Comparison of ENCODE assay signal across 18 cellular contexts in the genomic region with DNA sequence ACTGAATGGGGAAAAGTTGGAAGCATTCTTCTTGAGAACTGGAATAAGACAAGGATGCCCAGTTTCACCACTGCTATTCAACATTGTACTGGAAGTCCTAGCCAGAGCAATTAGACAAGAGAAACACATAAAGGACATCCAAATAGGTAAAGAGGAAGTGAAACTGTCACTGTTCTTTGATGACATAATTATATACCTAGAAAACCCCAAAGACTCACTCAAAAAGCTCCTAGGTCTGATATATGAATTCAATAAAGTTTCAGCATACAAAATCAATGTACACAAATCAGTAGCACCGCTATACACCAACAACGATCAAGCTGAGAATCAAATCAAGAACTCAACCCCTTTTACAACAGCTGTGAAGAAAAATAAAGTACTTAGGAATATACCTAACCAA.
DNase-seq lines count a peak whose midpoint lies in the region; ATAC-seq, FAIRE-seq and TF ChIP-seq lines count a peak whose summit lies in the region.
"Had no signal": no experiment of that assay in that cellular context is flagged by ENCODE, and none has a peak within 500 bp of the region (broad histone marks: within the 10 kb centered on the region; RNA-seq: fewer than 3 reads in every experiment).

No MANE protein-coding gene starts in this region.

- no peak overlapping the region for H3K4me2 ChIP-seq in GM12878 (ENCODE audit: control insufficient read depth, insufficient read depth)

- H3K27me3 Mint-ChIP-seq in activated T-cell treated with anti-CD3 and anti-CD28 coated beads, Interleukin-2, amount 50 U/mL, for 72 hours (ENCODE audit: low read depth): peaks cover 6% of the 10 kb centered on the region

- H3K27ac Mint-ChIP-seq in activated T-cell treated with anti-CD3 and anti-CD28 coated beads, Interleukin-2, amount 50 U/mL, for 72 hours: no peak overlapping the region
- H3K27ac Mint-ChIP-seq: activated CD4-positive, alpha-beta memory T cell treated with anti-CD3 and anti-CD28 coated beads for 36 hours; activated naive CD4-positive, alpha-beta T cell treated with anti-CD3 and anti-CD28 coated beads, Interleukin-2, amount 50 U/mL, for 72 hours; nephron; T-helper 2 cell treated with Interferon-gamma antibody and Interleukin-4, amounts not matched to agents 5 μg/mL and 100 μg/mL, for 36 hours had no signal

- no peaks in the 10 kb centered on the region for H3K27me3 ChIP-seq in GM12878 (replicated peaks in 1 of 2; ENCODE audit: control insufficient read depth in 2 of 2, insufficient read depth in 2 of 2, low read length in 1 of 2)
- H3K27me3 ChIP-seq: left lung, right lobe of liver had no signal

- TF ChIP-seq EP300 in GM12878 (IDR thresholded peaks at IDR 0.05; ENCODE audit: borderline replicate concordance in 1 of 2, control insufficient read depth in 1 of 2, low read depth in 2 of 2, low read length in 2 of 2): 0 out of 4 replicates have a peak, but pooled peaks of 1 of the 2 experiments have one; percentile 51

- H4K20me1 ChIP-seq in GM12878 (ENCODE audit: control insufficient read depth, insufficient read depth): no peaks in the 10 kb centered on the region

- FAIRE-seq in GM12878 (lab: Jason Lieb, UNC): no peak

- DNase-seq in GM12878 (ENCODE audit: low read depth, low spot score): no peak
- DNase-seq in activated T-cell treated with anti-CD3 and anti-CD28 coated beads, Interleukin-2, amount 50 U/mL, for 72 hours: no peak
- DNase-seq in activated CD4-positive, alpha-beta T cell treated with anti-CD3 and anti-CD28 coated beads, Interleukin-2, amount 50 U/mL, for 48 hours: no peak
- DNase-seq in activated naive CD4-positive, alpha-beta T cell treated with anti-CD3 and anti-CD28 coated beads, Interleukin-2, amount 50 U/mL, for 16 hours: no peak
- DNase-seq: activated CD4-positive, alpha-beta memory T cell treated with anti-CD3 and anti-CD28 coated beads for 36 hours; cerebellar nuclear complex; GDM1; left lung; right lobe of liver had no signal

- BruUV-seq in GM12878 (replicated peaks; lab: Mats Ljungman, UMichigan): no TSS peak

- H3K4me3 ChIP-seq in GM12878: no peak overlapping the region
- H3K4me3 ChIP-seq: left lung, right lobe of liver had no signal

- H3K9me3 ChIP-seq in GM12878 (replicated peaks; ENCODE audit: control insufficient read depth, insufficient read depth, low read length): peaks cover 1% of the 10 kb centered on the region; the same call in 2 of the 3 replicates
- H3K9me3 ChIP-seq: left lung, right lobe of liver had no signal

- H3K9ac ChIP-seq in GM12878 (ENCODE audit: control insufficient read depth, insufficient read depth, low read length): no peak overlapping the region

- peaks cover 6% of the 10 kb centered on the region for H3K4me1 ChIP-seq in GM12878 (ENCODE audit: control insufficient read depth, insufficient read depth, low read length)
- H3K4me1 ChIP-seq: right lobe of liver had no signal

- CTCF ChIA-PET in GM12878 (lab: Yijun Ruan, JAX): no interaction called here

- no peak for TF ChIP-seq CTCF in GM12878 (IDR thresholded peaks at IDR 0.05 in 2 of 3, conservative IDR thresholded peaks at IDR 0.05 in 1 of 3; ENCODE audit: control insufficient read depth in 2 of 3, extremely low read depth in 1 of 3, insufficient read depth in 1 of 3, low read depth in 3 of 3, low read length in 3 of 3)

- no peak overlapping the region for H2AFZ ChIP-seq in GM12878 (ENCODE audit: control insufficient read depth, low read depth, low read length)

- POLR2A ChIA-PET in GM12878 (lab: Charles Lee): no interaction called here

- no peak overlapping the region for H3K27ac ChIP-seq in GM12878 (ENCODE audit: control insufficient read depth, insufficient read depth)
- H3K27ac ChIP-seq: epithelial cell of prostate, left lung, right lobe of liver had no signal

- 0% methylated on average over 2 of the region's 2 CpGs for WGBS in GM12878 (ENCODE audit: insufficient coverage, insufficient replicate concordance, low lambda C conversion rate, missing lambda C conversion rate)

- in situ Hi-C loops in GM12878 (cut with MboI): no loop called here

- H3K36me3 ChIP-seq in GM12878 (ENCODE audit: control insufficient read depth in 2 of 2, insufficient read depth in 2 of 2, low read length in 1 of 2): no peaks in the 10 kb centered on the region
- H3K36me3 ChIP-seq: left lung, right lobe of liver had no signal

- H3K36me3 Mint-ChIP-seq in activated T-cell treated with anti-CD3 and anti-CD28 coated beads, Interleukin-2, amount 50 U/mL, for 72 hours (ENCODE audit: insufficient read depth in 2 of 2): peaks cover 0 to 8% of the 10 kb centered on the region in 2 donors

- ATAC-seq in GM18870 (IDR thresholded peaks at IDR 0.05; ENCODE audit: unreplicated experiment) (peak; percentile 73), GM21723 (IDR thresholded peaks at IDR 0.05; ENCODE audit: unreplicated experiment) (peak; percentile 94), HG03196 (IDR thresholded peaks at IDR 0.05; ENCODE audit: unreplicated experiment) (peak; percentile 63), GM12878 (peak; percentile 95)
- no peak for ATAC-seq in activated T-cell treated with anti-CD3 and anti-CD28 coated beads, Interleukin-2, amount 50 U/mL, for 72 hours (replicated peaks in 1 of 2)
- ATAC-seq in activated CD4-positive, CD25-positive, alpha-beta regulatory T cell treated with anti-CD3 and anti-CD28 coated beads, Interleukin-2, amount 50 U/mL, for 24 hours: no peak
- ATAC-seq: left lung, Panc1, right lobe of liver had no signal

- RAD21 ChIA-PET in GM12878 (lab: Charles Lee; ENCODE audit: unreplicated experiment): no interaction called here

- no peak for TF ChIP-seq RAD21 in GM12878 (IDR thresholded peaks at IDR 0.05; ENCODE audit: insufficient read depth, low read depth, low read length)

- H3K9me3 Mint-ChIP-seq in activated T-cell treated with anti-CD3 and anti-CD28 coated beads, Interleukin-2, amount 50 U/mL, for 72 hours: peaks cover 6 to 21% of the 10 kb centered on the region in 2 donors

- H3K4me1 Mint-ChIP-seq in activated T-cell treated with anti-CD3 and anti-CD28 coated beads, Interleukin-2, amount 50 U/mL, for 72 hours (ENCODE audit: low read depth): peaks cover 17% of the 10 kb centered on the region

- H3K4me3 Mint-ChIP-seq in activated T-cell treated with anti-CD3 and anti-CD28 coated beads, Interleukin-2, amount 50 U/mL, for 72 hours: no peak overlapping the region
- H3K4me3 Mint-ChIP-seq: activated CD4-positive, alpha-beta memory T cell treated with anti-CD3 and anti-CD28 coated beads for 36 hours; nephron; T-helper 2 cell treated with Interferon-gamma antibody and Interleukin-4, amounts not matched to agents 5 μg/mL and 100 μg/mL, for 36 hours had no signal

- TF ChIP-seq POLR2A in GM12878 (IDR thresholded peaks at IDR 0.05; ENCODE audit: low read depth, low read length): no peak

- H3K79me2 ChIP-seq in GM12878 (ENCODE audit: control insufficient read depth, insufficient read depth, low read length): no peaks in the 10 kb centered on the region

- SMC1A ChIA-PET in GM12878 (lab: Charles Lee; ENCODE audit: uncharacterized antibody, unreplicated experiment): no interaction called here

- intact Hi-C loops in GM12878 (cut with micrococcal nuclease; ENCODE audit: unreplicated experiment): no loop called here

TF ChIP-seq in GM12878, 131 proteins besides CTCF, POLR2A, EP300 and RAD21 (continues in another document):
- TF ChIP-seq RUNX3 (IDR thresholded peaks at IDR 0.05; ENCODE audit: low read length): peak; percentile 78
- TF ChIP-seq MEF2A (IDR thresholded peaks at IDR 0.05; ENCODE audit: insufficient read depth, low read depth, low read length): 0 out of 2 replicates have a peak, but pooled peaks have one; percentile 42
- TF ChIP-seq, protein P1, sequence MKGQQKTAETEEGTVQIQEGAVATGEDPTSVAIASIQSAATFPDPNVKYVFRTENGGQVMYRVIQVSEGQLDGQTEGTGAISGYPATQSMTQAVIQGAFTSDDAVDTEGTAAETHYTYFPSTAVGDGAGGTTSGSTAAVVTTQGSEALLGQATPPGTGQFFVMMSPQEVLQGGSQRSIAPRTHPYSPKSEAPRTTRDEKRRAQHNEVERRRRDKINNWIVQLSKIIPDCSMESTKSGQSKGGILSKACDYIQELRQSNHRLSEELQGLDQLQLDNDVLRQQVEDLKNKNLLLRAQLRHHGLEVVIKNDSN (IDR thresholded peaks at IDR 0.05; ENCODE audit: borderline replicate concordance, extremely low read length, insufficient read depth, low read depth, low read length): no peak
- TF ChIP-seq ZNF207 (IDR thresholded peaks at IDR 0.05; ENCODE audit: borderline replicate concordance): no peak
- no peak for TF ChIP-seq HDGF (IDR thresholded peaks at IDR 0.05)
- TF ChIP-seq BRCA1 (IDR thresholded peaks at IDR 0.05; ENCODE audit: low read depth, low read length): no peak
- TF ChIP-seq IKZF2 (IDR thresholded peaks at IDR 0.05): peak; percentile 58 to 81; a peak in 3 of 4 replicates
- peak; percentile 97 for TF ChIP-seq ATF7 (IDR thresholded peaks at IDR 0.05; ENCODE audit: low read depth)
- TF ChIP-seq SMAD5 (IDR thresholded peaks at IDR 0.05; ENCODE audit: low read depth): no peak
- no peak for TF ChIP-seq TCF12 (IDR thresholded peaks at IDR 0.05; ENCODE audit: low read depth, low read length)
- TF ChIP-seq MYC (IDR thresholded peaks at IDR 0.05; ENCODE audit: insufficient read depth, insufficient read length, insufficient replicate concordance, low read length, severe bottlenecking): no peak
- TF ChIP-seq RAD51 (IDR thresholded peaks at IDR 0.05): no peak
- peak; percentile 62; the same call in 1 of the 2 replicates for TF ChIP-seq BACH1 (IDR thresholded peaks at IDR 0.05; ENCODE audit: borderline replicate concordance)
- TF ChIP-seq SMC3 (IDR thresholded peaks at IDR 0.05; ENCODE audit: borderline replicate concordance, low read length): no peak

Comparison
In these comparisons a context has a peak if more than half of its experiments do, and no peak if none do; other contexts are left out.
1. ATAC-seq: peak in GM18870 (single experiment), GM21723 (single experiment), HG03196 (single experiment) and GM12878 (single experiment); none in activated T-cell treated with anti-CD3 and anti-CD28 coated beads, Interleukin-2, amount 50 U/mL, for 72 hours (0 of 2) and activated CD4-positive, CD25-positive, alpha-beta regulatory T cell treated with anti-CD3 and anti-CD28 coated beads, Interleukin-2, amount 50 U/mL, for 24 hours (0 of 2).